In genomic region chr7:129285195-129285594, GRCh38 we compare ENCODE assay signal across 23 cellular contexts.
"Had no signal": no experiment of that assay in that cellular context is flagged by ENCODE, and none has a peak within 500 bp of the region (broad histone marks: within the 10 kb centered on the region; RNA-seq: fewer than 3 reads in every experiment).

No MANE protein-coding gene starts in this region.

- H3K27me3 Mint-ChIP-seq: activated CD4-positive, alpha-beta T cell treated with anti-CD3 and anti-CD28 coated beads, Interleukin-2, amount 10 ng/mL, durations not matched to agents 24 days and 14 days; activated T-cell treated with anti-CD3 and anti-CD28 coated beads, Interleukin-2, amount 50 U/mL, for 24 hours; dendritic cell treated with granulocyte-macrophage colony-stimulating factor and Interleukin-4, amounts not matched to agents 40 ng/mL and 50 ng/mL, for 4 days had no signal

- H3K4me1 Mint-ChIP-seq: stimulated activated effector memory CD8-positive, alpha-beta T cell treated with anti-CD3 and anti-CD28 coated beads, Interleukin-12 subunit alpha, Interleukin-12 subunit beta, amount 100 ng/mL, for 72 hours had no signal

- H3K4me3 Mint-ChIP-seq: activated CD4-positive, alpha-beta T cell treated with anti-CD3 and anti-CD28 coated beads, Interleukin-2, amount 10 ng/mL, durations not matched to agents 24 days and 14 days; activated CD8-positive, alpha-beta T cell treated with anti-CD3 and anti-CD28 coated beads, Interleukin-2, amount 10 ng/mL, durations not matched to agents 7 days and 5 days; activated T-cell treated with anti-CD3 and anti-CD28 coated beads, Interleukin-2, amount 50 U/mL, for 24 hours; dendritic cell treated with granulocyte-macrophage colony-stimulating factor and Interleukin-4, amounts not matched to agents 40 ng/mL and 50 ng/mL, for 4 days; stimulated activated effector memory CD8-positive, alpha-beta T cell treated with anti-CD3 and anti-CD28 coated beads, Interleukin-12 subunit alpha, Interleukin-12 subunit beta, amount 100 ng/mL, for 72 hours had no signal

- H3K4me3 ChIP-seq: ascending aorta, breast epithelium, pancreas, right lobe of liver, smooth muscle cell, stomach had no signal

- H3K27ac ChIP-seq: ascending aorta, breast epithelium, pancreas, right lobe of liver, stomach had no signal

- FAIRE-seq: pancreas had no signal

- H3K4me2 ChIP-seq: smooth muscle cell had no signal

- H3K9me3 ChIP-seq: ascending aorta, breast epithelium, pancreas, right lobe of liver, stomach had no signal

- H3K9me3 Mint-ChIP-seq: activated CD4-positive, alpha-beta T cell treated with anti-CD3 and anti-CD28 coated beads, Interleukin-2, amount 10 ng/mL, durations not matched to agents 24 days and 14 days; activated T-cell treated with anti-CD3 and anti-CD28 coated beads, Interleukin-2, amount 50 U/mL, for 24 hours; dendritic cell treated with granulocyte-macrophage colony-stimulating factor and Interleukin-4, amounts not matched to agents 40 ng/mL and 50 ng/mL, for 4 days; stimulated activated effector memory CD8-positive, alpha-beta T cell treated with anti-CD3 and anti-CD28 coated beads, Interleukin-12 subunit alpha, Interleukin-12 subunit beta, amount 100 ng/mL, for 72 hours had no signal

- H3K36me3 Mint-ChIP-seq: stimulated activated effector memory CD8-positive, alpha-beta T cell treated with anti-CD3 and anti-CD28 coated beads, Interleukin-12 subunit alpha, Interleukin-12 subunit beta, amount 100 ng/mL, for 72 hours had no signal

- H3K36me3 ChIP-seq: ascending aorta, breast epithelium, right lobe of liver had no signal

- H3K27ac Mint-ChIP-seq: activated CD4-positive, alpha-beta T cell treated with anti-CD3 and anti-CD28 coated beads, Interleukin-2, amount 10 ng/mL, durations not matched to agents 24 days and 14 days; activated CD8-positive, alpha-beta T cell treated with anti-CD3 and anti-CD28 coated beads, Interleukin-2, amount 10 ng/mL, durations not matched to agents 7 days and 5 days; activated T-cell treated with anti-CD3 and anti-CD28 coated beads, Interleukin-2, amount 50 U/mL, for 24 hours; dendritic cell treated with granulocyte-macrophage colony-stimulating factor and Interleukin-4, amounts not matched to agents 40 ng/mL and 50 ng/mL, for 4 days; stimulated activated effector memory CD8-positive, alpha-beta T cell treated with anti-CD3 and anti-CD28 coated beads, Interleukin-12 subunit alpha, Interleukin-12 subunit beta, amount 100 ng/mL, for 72 hours had no signal

- DNase-seq: activated CD4-positive, alpha-beta T cell treated with anti-CD3 and anti-CD28 coated beads, Interleukin-2, amount 10 ng/mL, durations not matched to agents 24 days and 14 days; activated CD4-positive, CD25-positive, alpha-beta regulatory T cell; activated CD8-positive, alpha-beta T cell treated with anti-CD3 and anti-CD28 coated beads, Interleukin-2, amount 10 ng/mL, durations not matched to agents 7 days and 5 days; activated effector memory CD4-positive, alpha-beta T cell treated with anti-CD3 and anti-CD28 coated beads, Interleukin-2, amount 50 U/mL, for 16 hours; activated naive CD4-positive, alpha-beta T cell treated with anti-CD3 and anti-CD28 coated beads, Interleukin-2, amount 50 U/mL, for 16 hours; activated T-cell treated with anti-CD3 and anti-CD28 coated beads, Interleukin-2, amount 50 U/mL, for 24 hours; cerebellar nuclear complex; effector CD8-positive, alpha-beta T cell; foreskin melanocyte; hypothalamus; islet precursor cell; left colon; midbrain; pancreas; right lobe of liver; stimulated activated CD4-positive, alpha-beta T cell treated with anti-CD3 and anti-CD28 coated beads, Interleukin-4, amount 100 ng/mL, for 1 hour; stomach; trophoblast cell had no signal

- H3K27me3 ChIP-seq: ascending aorta, breast epithelium, pancreas, right lobe of liver, stomach had no signal

- H3K4me1 ChIP-seq: ascending aorta, breast epithelium, right lobe of liver, stomach had no signal
